ENCODE assay signal across 18 cellular contexts in the genomic region with DNA sequence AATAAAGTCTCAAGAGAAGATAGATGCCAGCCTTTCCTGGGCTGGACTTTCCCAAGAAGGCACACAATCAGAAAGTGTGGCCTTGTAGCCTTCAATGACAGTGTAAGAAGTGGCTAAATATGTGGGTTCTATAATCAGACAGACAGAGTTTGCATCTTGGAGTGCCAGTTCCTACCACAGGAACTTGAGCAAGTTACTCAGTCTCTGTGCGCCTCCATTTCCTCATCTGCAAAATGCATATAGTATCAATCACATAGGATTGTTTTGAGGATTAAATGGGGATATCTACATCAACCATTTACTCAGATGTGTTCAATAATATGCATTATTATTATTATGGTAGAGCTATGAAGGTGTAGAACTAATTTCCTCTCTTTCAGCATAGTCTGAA.
"Had no signal": no experiment of that assay in that cellular context is flagged by ENCODE, and none has a peak within 500 bp of the region (broad histone marks: within the 10 kb centered on the region; RNA-seq: fewer than 3 reads in every experiment).

No MANE protein-coding gene starts in this region.

- H3K36me3 Mint-ChIP-seq: natural killer cell had no signal

- H3K27ac Mint-ChIP-seq: activated naive CD4-positive, alpha-beta T cell treated with anti-CD3 and anti-CD28 coated beads for 36 hours; activated T-helper 17 cell treated with anti-CD3 and anti-CD28 coated beads, Interleukin-2, amount 50 U/mL, for 72 hours; natural killer cell; T-helper 1 cell treated with Interleukin-12 subunit alpha and Interleukin-12 subunit beta and Interleukin-4 antibody, amounts not matched to agents 30 μg/mL and 1 μg/mL, for 36 hours had no signal

- ATAC-seq: activated T-helper 17 cell treated with anti-CD3 and anti-CD28 coated beads, Interleukin-2, amount 50 U/mL, for 72 hours; body of pancreas; left colon; lower lobe of right lung; natural killer cell had no signal

- H3K4me1 ChIP-seq: body of pancreas had no signal

- H3K36me3 ChIP-seq: lower lobe of right lung, thyroid gland, WERI-Rb-1 had no signal

- H3K9me3 ChIP-seq: body of pancreas, lower lobe of right lung, thyroid gland had no signal

- DNase-seq: activated CD4-positive, alpha-beta T cell treated with anti-CD3 and anti-CD28 coated beads, Interleukin-2, amount 50 U/mL, for 48 hours; activated naive CD4-positive, alpha-beta T cell treated with anti-CD3 and anti-CD28 coated beads for 36 hours; body of pancreas; central memory CD4-positive, alpha-beta T cell; dorsolateral prefrontal cortex; foreskin fibroblast; left colon; lower lobe of right lung; natural killer cell; stimulated activated CD4-positive, alpha-beta T cell treated with anti-CD3 and anti-CD28 coated beads, Interleukin-12 subunit alpha, Interleukin-12 subunit beta, amount 100 ng/mL, for 4 hours; stimulated activated CD4-positive, alpha-beta T cell treated with anti-CD3 and anti-CD28 coated beads, Interleukin-1b, Interleukin-23, amount 100 ng/mL, for 48 hours; stimulated activated CD8-positive, alpha-beta memory T cell treated with anti-CD3 and anti-CD28 coated beads, Interleukin-4, amount 100 ng/mL, for 48 hours; stimulated activated naive CD4-positive, alpha-beta T cell; thyroid gland; WERI-Rb-1 had no signal

- H3K27me3 ChIP-seq: body of pancreas, dorsolateral prefrontal cortex, hepatocyte, thyroid gland had no signal

- H3K79me2 ChIP-seq: hepatocyte had no signal

- H3K4me3 ChIP-seq: body of pancreas, dorsolateral prefrontal cortex, hepatocyte, lower lobe of right lung, thyroid gland had no signal

- H3K9me3 Mint-ChIP-seq: activated naive CD4-positive, alpha-beta T cell treated with anti-CD3 and anti-CD28 coated beads for 36 hours; activated T-helper 17 cell treated with anti-CD3 and anti-CD28 coated beads, Interleukin-2, amount 50 U/mL, for 72 hours; T-helper 1 cell treated with Interleukin-12 subunit alpha and Interleukin-12 subunit beta and Interleukin-4 antibody, amounts not matched to agents 30 μg/mL and 1 μg/mL, for 36 hours had no signal

- H3K27ac ChIP-seq: body of pancreas, dorsolateral prefrontal cortex, hepatocyte, lower lobe of right lung, thyroid gland, WERI-Rb-1 had no signal

- H3K4me3 Mint-ChIP-seq: activated naive CD4-positive, alpha-beta T cell treated with anti-CD3 and anti-CD28 coated beads for 36 hours; activated T-helper 17 cell treated with anti-CD3 and anti-CD28 coated beads, Interleukin-2, amount 50 U/mL, for 72 hours; natural killer cell; T-helper 1 cell treated with Interleukin-12 subunit alpha and Interleukin-12 subunit beta and Interleukin-4 antibody, amounts not matched to agents 30 μg/mL and 1 μg/mL, for 36 hours had no signal

- H3K4me1 Mint-ChIP-seq: activated T-helper 17 cell treated with anti-CD3 and anti-CD28 coated beads, Interleukin-2, amount 50 U/mL, for 72 hours; natural killer cell had no signal

- H3K27me3 Mint-ChIP-seq: activated T-helper 17 cell treated with anti-CD3 and anti-CD28 coated beads, Interleukin-2, amount 50 U/mL, for 72 hours had no signal

- H2AFZ ChIP-seq: hepatocyte had no signal

- H3K4me2 ChIP-seq: hepatocyte had no signal
